8 cellular contexts compared by ENCODE assay signal in the genomic region with DNA sequence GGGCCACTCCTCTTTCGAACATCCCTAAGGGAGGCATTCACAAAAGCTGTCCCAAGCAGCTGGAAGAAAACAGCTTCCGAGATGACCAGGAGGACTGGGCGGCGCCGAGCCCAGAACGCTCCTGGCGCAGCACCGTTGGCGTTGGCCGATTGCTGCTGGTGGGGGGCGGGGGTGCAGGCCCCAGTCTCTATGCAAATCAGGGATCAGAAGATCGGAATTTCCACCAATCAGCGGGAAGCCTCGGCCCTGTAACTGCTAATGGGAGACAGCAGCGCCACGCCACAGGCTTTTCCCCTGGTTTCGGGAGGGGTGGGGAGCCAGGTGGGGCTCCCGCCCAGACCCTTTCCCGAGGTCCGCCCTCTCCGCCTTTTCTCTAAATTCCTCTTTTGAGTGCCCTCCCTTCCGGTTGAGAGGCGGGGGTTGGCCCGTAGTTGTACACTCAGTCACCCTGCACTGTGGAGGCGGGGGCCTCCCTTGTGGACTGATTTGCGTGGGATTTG. TPM values are rescaled to one million over a fixed set of nuclear protein-coding genes. Genes with fewer than 3 reads are reported as not detected.
A peak's percentile ranks its signal among the peaks of the same experiment; 100 is the strongest.
DNase-seq lines count a peak whose midpoint lies in the region; ATAC-seq, FAIRE-seq and TF ChIP-seq lines count a peak whose summit lies in the region.

No MANE protein-coding gene starts in this region.

- peak; percentile 41 to 45 for ATAC-seq in activated T-cell treated with anti-CD3 and anti-CD28 coated beads, Interleukin-2, amount 50 U/mL, for 4 hours
- peak; percentile 86 for ATAC-seq in memory B cell (ENCODE audit: low read depth)

- no peak overlapping the region for H2AFZ ChIP-seq in H1 (ENCODE audit: low read length)

- WGBS in H1 (ENCODE audit: extremely low coverage in 1 of 2, insufficient coverage in 1 of 2, insufficient read length in 1 of 2, insufficient replicate concordance in 2 of 2, low coverage in 1 of 2, low lambda C conversion rate in 2 of 2, missing lambda C conversion rate in 1 of 2), 2 experiments = 1% methylated on average over 26 of the region's 26 CpGs; no CpG with 5 or more reads in 1 of the 2 experiments

- H3K4me3 ChIP-seq in H1 (ENCODE audit: extremely low read depth in 1 of 4, insufficient read depth in 2 of 4, low read depth in 3 of 4, low read length in 4 of 4) (peak overlapping the region in 2 of 4 experiments; percentile 7 to 48; a peak in 3 of 8 replicates), stomach smooth muscle (ENCODE audit: low read length in 2 of 2) (peak overlapping the region; percentile 21 to 71), Caco-2 (ENCODE audit: low read depth, low read length) (no peak overlapping the region)

- no peak overlapping the region for H3K14ac ChIP-seq in H1 (ENCODE audit: insufficient read length)

- H3K27me3 ChIP-seq in H1 (replicated peaks in 1 of 4; ENCODE audit: control insufficient read depth in 3 of 4, extremely low read depth in 1 of 4, insufficient read depth in 3 of 4, low read length in 3 of 4) = no peaks in the 10 kb centered on the region
- H3K27me3 ChIP-seq in stomach smooth muscle (ENCODE audit: control insufficient read depth in 1 of 2, insufficient read depth in 2 of 2, low read length in 2 of 2) = no peaks in the 10 kb centered on the region
- H3K27me3 ChIP-seq in Caco-2 (replicated peaks; ENCODE audit: control insufficient read depth, insufficient read depth, low read length) = no peaks in the 10 kb centered on the region

- no peaks in the 10 kb centered on the region for H3K79me2 ChIP-seq in H1 (ENCODE audit: control insufficient read depth in 1 of 2, insufficient read depth in 2 of 2, low read length in 2 of 2)

- H4K8ac ChIP-seq in H1 (ENCODE audit: extremely low read depth, insufficient read depth, low read length) = no peak overlapping the region

- peak overlapping the region; percentile 52 to 63 for H3K4me2 ChIP-seq in H1 (ENCODE audit: insufficient read depth in 1 of 2, low read depth in 2 of 2, low read length in 2 of 2)

- peak overlapping the region in 1 of 4 experiments; percentile 75; a peak in 2 of 7 replicates for H3K9ac ChIP-seq in H1 (replicated peaks in 1 of 4; ENCODE audit: extremely low read depth in 1 of 4, low read depth in 3 of 4, low read length in 3 of 4)
- H3K9ac ChIP-seq in stomach smooth muscle (ENCODE audit: low read length in 2 of 2) = peak overlapping the region; percentile 49 to 66

- no peak overlapping the region; the same call in 1 of the 2 replicates for H3K18ac ChIP-seq in H1 (ENCODE audit: extremely low read depth, low read length)

- peaks cover 35% of the 10 kb centered on the region for H3K4me1 Mint-ChIP-seq in activated T-cell treated with anti-CD3 and anti-CD28 coated beads, Interleukin-2, amount 50 U/mL, for 4 hours (ENCODE audit: low read depth)
- H3K4me1 Mint-ChIP-seq in memory B cell (peaks cover 10% of the 10 kb centered on the region), Caco-2 (ENCODE audit: low read depth, unreplicated experiment) (peaks cover 8% of the 10 kb centered on the region)

- no peak overlapping the region for H2BK120ac ChIP-seq in H1 (replicated peaks; ENCODE audit: low read depth, low read length)

- no peak overlapping the region for H2AK5ac ChIP-seq in H1 (ENCODE audit: low read depth, low read length)

- H3K36me3 ChIP-seq in H1 (ENCODE audit: control insufficient read depth in 2 of 4, insufficient read depth in 4 of 4, low read length in 3 of 4) (peaks cover 2 to 15% (median 4%) of the 10 kb centered on the region in 4 experiments; a peak in 5 of 8 replicates), stomach smooth muscle (ENCODE audit: control insufficient read depth in 2 of 2, insufficient read depth in 2 of 2, low read length in 2 of 2) (peaks cover 11 to 20% of the 10 kb centered on the region in 2 donors), Caco-2 (ENCODE audit: control insufficient read depth, insufficient read depth, low read length) (0 out of 2 replicates have a peak, but pooled peaks cover 2% of the 10 kb centered on the region)

- H2BK5ac ChIP-seq in H1 (ENCODE audit: low read depth, low read length) = no peak overlapping the region

- no peak overlapping the region for H4K91ac ChIP-seq in H1 (replicated peaks; ENCODE audit: insufficient read length, low read length)

- no peak overlapping the region for H2BK12ac ChIP-seq in H1 (ENCODE audit: low read depth, low read length)

- TF ChIP-seq POLR2A in H1 (IDR thresholded peaks at IDR 0.05; ENCODE audit: control extremely low read depth in 1 of 2, low read depth in 2 of 2, low read length in 2 of 2) = peak; percentile 63 to 78

- no peak overlapping the region for H3K4me3 Mint-ChIP-seq in activated T-cell treated with anti-CD3 and anti-CD28 coated beads, Interleukin-2, amount 50 U/mL, for 4 hours
- H3K4me3 Mint-ChIP-seq in memory B cell = peak overlapping the region; percentile 84
- no peak overlapping the region for H3K4me3 Mint-ChIP-seq in Caco-2 (ENCODE audit: unreplicated experiment)

- H3K4me1 ChIP-seq in H1 (replicated peaks in 1 of 4; ENCODE audit: control insufficient read depth in 3 of 4, insufficient read depth in 4 of 4, low read length in 3 of 4) = peaks cover 3 to 8% (median 5%) of the 10 kb centered on the region in 4 experiments
- H3K4me1 ChIP-seq in stomach smooth muscle (ENCODE audit: control insufficient read depth, insufficient read depth, low read length) = peaks cover 10% of the 10 kb centered on the region
- H3K4me1 ChIP-seq in Caco-2 = peaks cover 23% of the 10 kb centered on the region

- no peak overlapping the region for H3K4ac ChIP-seq in H1 (replicated peaks; ENCODE audit: insufficient read length, low read depth, low read length)

- H3K27ac ChIP-seq in H1 (ENCODE audit: low read depth, low read length) = peak overlapping the region; percentile 56; the same call in 1 of the 2 replicates
- H3K27ac ChIP-seq in stomach smooth muscle (ENCODE audit: low read length) = peak overlapping the region; percentile 78

- no peak overlapping the region for H2BK20ac ChIP-seq in H1 (ENCODE audit: low read length)

- no peaks in the 10 kb centered on the region for H3K79me1 ChIP-seq in H1 (ENCODE audit: low read depth, low read length)

- no peaks in the 10 kb centered on the region for H3K27me3 Mint-ChIP-seq in activated T-cell treated with anti-CD3 and anti-CD28 coated beads, Interleukin-2, amount 50 U/mL, for 4 hours (ENCODE audit: low read depth)
- H3K27me3 Mint-ChIP-seq in memory B cell (no peaks in the 10 kb centered on the region), Caco-2 (ENCODE audit: insufficient read depth, unreplicated experiment) (no peaks in the 10 kb centered on the region)

- H4K20me1 ChIP-seq in H1 (replicated peaks in 1 of 2; ENCODE audit: control insufficient read depth in 1 of 2, insufficient read depth in 2 of 2, low read length in 2 of 2) = no peaks in the 10 kb centered on the region

- H3K23me2 ChIP-seq in H1 (ENCODE audit: low read depth, low read length) = no peaks in the 10 kb centered on the region; the same call in 1 of the 2 replicates

- peak in 1 of 2 experiments; percentile 86; a peak in 1 of 3 replicates for TF ChIP-seq EP300 in H1 (IDR thresholded peaks at IDR 0.05; ENCODE audit: borderline replicate concordance in 1 of 2, low read depth in 2 of 2, low read length in 2 of 2)

- POLR2A ChIA-PET in H1 (lab: Charles Lee; ENCODE audit: partially characterized antibody) (interaction anchor here (0.6 to 4.9 kb wide), 9 partner anchors 9 to 187 kb away, joined by 3 to 104 read pairs (median 4); partner anchors contain the start of genes COPG1 and HMCES), Caco-2 (lab: Charles Lee) (interaction anchor here (0.7 kb wide), 1 partner anchor 253 kb away, joined by 8 read pairs; no protein-coding TSS in a partner anchor)

- peak in 1 of 2 experiments; percentile 6; a peak in 1 of 4 replicates for TF ChIP-seq RAD21 in H1 (IDR thresholded peaks at IDR 0.05 in 1 of 2, conservative IDR thresholded peaks at IDR 0.05 in 1 of 2; ENCODE audit: low read depth in 2 of 2, low read length in 2 of 2)

- CTCF ChIA-PET in H1 (lab: Charles Lee; ENCODE audit: partially characterized antibody) = interaction anchor here (1.0 to 6.4 kb wide), 2 partner anchors 10 to 252 kb away, joined by 3 to 28 read pairs; a partner anchor contains a TSS
- CTCF ChIA-PET in Caco-2 (lab: Charles Lee) = no interaction called here

- no peaks in the 10 kb centered on the region for H3K9me3 ChIP-seq in H1 (ENCODE audit: insufficient read depth in 2 of 2, low read depth in 1 of 2, low read length in 1 of 2)
- no peaks in the 10 kb centered on the region for H3K9me3 ChIP-seq in stomach smooth muscle (ENCODE audit: control insufficient read depth in 2 of 2, low read length in 2 of 2)
- H3K9me3 ChIP-seq in Caco-2 = no peaks in the 10 kb centered on the region

- H3K56ac ChIP-seq in H1 (replicated peaks; ENCODE audit: insufficient read length, low read depth, low read length) = no peak overlapping the region

- no peak for FAIRE-seq in H1 (lab: Jason Lieb, UNC)

- TF ChIP-seq CTCF in H1 (IDR thresholded peaks at IDR 0.05; ENCODE audit: control extremely low read depth in 1 of 3, insufficient read depth in 1 of 3, low read depth in 1 of 3, low read length in 3 of 3) (no peak), Caco-2 (IDR thresholded peaks at IDR 0.05; ENCODE audit: insufficient read depth in 1 of 2, low read depth in 1 of 2, low read length in 1 of 2, severe bottlenecking in 1 of 2, unreplicated experiment in 1 of 2) (no peak)

- peaks cover 19% of the 10 kb centered on the region for H3K36me3 Mint-ChIP-seq in activated T-cell treated with anti-CD3 and anti-CD28 coated beads, Interleukin-2, amount 50 U/mL, for 4 hours (ENCODE audit: insufficient read depth)
- H3K36me3 Mint-ChIP-seq in memory B cell (peaks cover 5% of the 10 kb centered on the region), Caco-2 (ENCODE audit: insufficient read depth, unreplicated experiment) (peaks cover 28% of the 10 kb centered on the region)

- H3K27ac Mint-ChIP-seq in memory B cell (peak overlapping the region; percentile 37), Caco-2 (ENCODE audit: unreplicated experiment) (no peak overlapping the region)

- intact Hi-C loops in Caco-2 (cut with micrococcal nuclease; ENCODE audit: unreplicated experiment) = no loop called here

- no peak overlapping the region for H3K23ac ChIP-seq in H1 (ENCODE audit: insufficient read length)

- H2BK15ac ChIP-seq in H1 (ENCODE audit: low read length) = no peak overlapping the region

- peak; percentile 15 for DNase-seq in activated T-cell treated with anti-CD3 and anti-CD28 coated beads, Interleukin-2, amount 50 U/mL, for 4 hours
- DNase-seq in activated T-cell treated with anti-CD3 and anti-CD28 coated beads for 4 hours = no peak
- DNase-seq in NOMO-1 (lab: John Stamatoyannopoulos, UW; ENCODE audit: unreplicated experiment in 2 of 2) = peak; percentile 95 to 97
- peak; percentile 96 to 97 for DNase-seq in H1 (ENCODE audit: low read depth in 1 of 2, low spot score in 2 of 2)
- DNase-seq in memory B cell (ENCODE audit: low spot score in 2 of 2) = peak; percentile 43 to 52
- DNase-seq in Caco-2 = no peak
- DNase-seq in NCI-H128 (lab: John Stamatoyannopoulos, UW; ENCODE audit: unreplicated experiment) = no peak

- no peaks in the 10 kb centered on the region for H3K9me3 Mint-ChIP-seq in activated T-cell treated with anti-CD3 and anti-CD28 coated beads, Interleukin-2, amount 50 U/mL, for 4 hours
- no peaks in the 10 kb centered on the region for H3K9me3 Mint-ChIP-seq in memory B cell
- no peaks in the 10 kb centered on the region for H3K9me3 Mint-ChIP-seq in Caco-2 (ENCODE audit: unreplicated experiment)

- no TSS peak for BruUV-seq in Caco-2 (replicated peaks; lab: Mats Ljungman, UMichigan)

- no peak overlapping the region for H4K5ac ChIP-seq in H1 (ENCODE audit: insufficient read length, low read depth, low read length)

RNA-seq across cellular contexts. Expression of gene HMCES, which starts 27.0 kb away (rescaled TPM):
- total RNA-seq in activated T-cell treated with anti-CD3 and anti-CD28 coated beads, Interleukin-2, amount 50 U/mL, for 4 hours = 10 to 100 TPM; 62.3 to 74.9 (median 68.6) TPM
- 46.7 and 49.5 TPM in 2 replicates for total RNA-seq in H1 (2021; fragmentation: NEBNext Ultra II Directional; extraction: Animal tissue kit (Norgen Biotek cat#: 25700))
- polyA plus RNA-seq in H1 (2011; rRNA removed) = 27.6 and 30.4 TPM in 2 replicates
- polyA plus RNA-seq in H1 (2011; cell fraction: cytosol; rRNA removed) = 26.4 TPM
- polyA plus RNA-seq in H1 (2011; cell fraction: nucleus; rRNA removed) = 17.6 TPM
- polyA plus RNA-seq in H1 (2012, experiment 1 of 2) = 35.2 to 56.7 TPM (median 52.2 TPM) in 4 replicates
- polyA plus RNA-seq in H1 (2012, experiment 2 of 2) = 32.7 TPM
- polyA plus RNA-seq in H1 (2013, experiment 1 of 2) = 22.5 TPM
- 22.2 TPM for polyA plus RNA-seq in H1 (2013, experiment 2 of 2)
- polyA minus RNA-seq in H1 (2011; rRNA and poly(A)+ RNA removed) = 22.2 and 26.2 TPM in 2 replicates
- 17.0 TPM for polyA minus RNA-seq in H1 (2011; cell fraction: cytosol; rRNA and poly(A)+ RNA removed)
- 9.9 TPM for polyA minus RNA-seq in H1 (2011; cell fraction: nucleus; rRNA and poly(A)+ RNA removed)
- total RNA-seq in Caco-2 (2022) = 47.7 and 47.9 TPM in 2 replicates

RNA-seq across cellular contexts. Expression of gene COPG1, which starts 56.2 kb away (rescaled TPM):
- 100 to 1,000 TPM; 144 to 163 (median 151) TPM for total RNA-seq in activated T-cell treated with anti-CD3 and anti-CD28 coated beads, Interleukin-2, amount 50 U/mL, for 4 hours
- 104 and 106 TPM in 2 replicates for total RNA-seq in H1 (2021; fragmentation: NEBNext Ultra II Directional; extraction: Animal tissue kit (Norgen Biotek cat#: 25700))
- 50.7 and 52.7 TPM in 2 replicates for polyA plus RNA-seq in H1 (2011; rRNA removed)
- 54.2 TPM for polyA plus RNA-seq in H1 (2011; cell fraction: cytosol; rRNA removed)
- polyA plus RNA-seq in H1 (2011; cell fraction: nucleus; rRNA removed) = 90.8 TPM
- polyA plus RNA-seq in H1 (2012, experiment 1 of 2) = 92.1 to 112 TPM (median 110 TPM) in 4 replicates
- 39.2 TPM for polyA plus RNA-seq in H1 (2012, experiment 2 of 2)
- 43.9 TPM for polyA plus RNA-seq in H1 (2013, experiment 1 of 2)
- polyA plus RNA-seq in H1 (2013, experiment 2 of 2) = 38.8 TPM
- polyA minus RNA-seq in H1 (2011; rRNA and poly(A)+ RNA removed) = 146 and 148 TPM in 2 replicates
- polyA minus RNA-seq in H1 (2011; cell fraction: cytosol; rRNA and poly(A)+ RNA removed) = 62.9 TPM
- 68.0 TPM for polyA minus RNA-seq in H1 (2011; cell fraction: nucleus; rRNA and poly(A)+ RNA removed)
- total RNA-seq in Caco-2 (2022) = 178 TPM in 2 replicates

Comparison
In these comparisons a context has a peak if more than half of its experiments do, and no peak if none do; other contexts are left out.
1. DNase-seq: peak in activated T-cell treated with anti-CD3 and anti-CD28 coated beads, Interleukin-2, amount 50 U/mL, for 4 hours (single experiment), NOMO-1 (2 of 2), H1 (2 of 2) and memory B cell (2 of 2); none in activated T-cell treated with anti-CD3 and anti-CD28 coated beads for 4 hours (single experiment), Caco-2 (0 of 2) and NCI-H128 (single experiment).